8 cellular contexts compared by ENCODE assay signal in genomic region chr19:41785653-41786052, GRCh38. TPM values are rescaled to one million over a fixed set of nuclear protein-coding genes. Genes with fewer than 3 reads are reported as not detected.
A peak's percentile ranks its signal among the peaks of the same experiment; 100 is the strongest.
DNase-seq lines count a peak whose midpoint lies in the region; ATAC-seq and TF ChIP-seq lines count a peak whose summit lies in the region.

No MANE protein-coding gene starts in this region.

- no peak overlapping the region for H3K14ac ChIP-seq in trophoblast cell (ENCODE audit: low read length)

- H4K91ac ChIP-seq in trophoblast cell (ENCODE audit: low read depth, low read length) = no peak overlapping the region

- DNase-seq in EL (peak; percentile 66), RKO (ENCODE audit: low spot score) (peak; percentile 81), foreskin melanocyte (peak; percentile 24), trophoblast cell (peak; percentile 52 to 83), ureter (ENCODE audit: low spot score) (peak; percentile 66)
- peak; percentile 34 to 49 for DNase-seq in activated T-helper 1 cell treated with anti-CD3 and anti-CD28 coated beads, Interleukin-2, amount 50 U/mL, for 16 hours (ENCODE audit: low read depth in 1 of 2, low spot score in 1 of 2)

- H3K9me2 ChIP-seq in Loucy (replicated peaks; ENCODE audit: low read depth, low read length) = no peaks in the 10 kb centered on the region

- H3K9ac ChIP-seq in Loucy (ENCODE audit: low read depth, low read length, poor library complexity, severe bottlenecking) (no peak overlapping the region), trophoblast cell (ENCODE audit: low read length) (no peak overlapping the region)

- no peak overlapping the region for H2BK12ac ChIP-seq in trophoblast cell (ENCODE audit: low read length)

- H3K4me2 ChIP-seq in Loucy (ENCODE audit: low read depth, low read length, poor library complexity, severe bottlenecking) (peak overlapping the region; percentile 59), trophoblast cell (ENCODE audit: low read length) (no peak overlapping the region)

- WGBS in trophoblast cell (ENCODE audit: extremely low coverage, insufficient coverage, insufficient read length) = no CpG with 5 or more reads among the region's 10 CpGs

- H3K9me3 ChIP-seq in Loucy (ENCODE audit: insufficient read depth, low read depth, low read length) (no peaks in the 10 kb centered on the region), trophoblast cell (ENCODE audit: insufficient read depth, low read depth, low read length) (no peaks in the 10 kb centered on the region)

- no peak overlapping the region for H2AK5ac ChIP-seq in trophoblast cell (ENCODE audit: low read length)

- H4K12ac ChIP-seq in trophoblast cell (ENCODE audit: low read depth, low read length) = no peak overlapping the region

- no peak overlapping the region for H2BK120ac ChIP-seq in trophoblast cell (ENCODE audit: insufficient read depth, low read length, poor library complexity)

- H3K4ac ChIP-seq in trophoblast cell (ENCODE audit: low read depth, low read length) = no peak overlapping the region

- no peak for ATAC-seq in GM21390 (IDR thresholded peaks at IDR 0.05; ENCODE audit: unreplicated experiment)

- peaks cover 14% of the 10 kb centered on the region for H3K4me1 ChIP-seq in Loucy (ENCODE audit: insufficient read depth, low read length, poor library complexity, severe bottlenecking)
- H3K4me1 ChIP-seq in trophoblast cell (ENCODE audit: control insufficient read depth in 1 of 2, insufficient read depth in 2 of 2, low read length in 2 of 2) = no peaks in the 10 kb centered on the region

- H3K27me3 ChIP-seq in Loucy (ENCODE audit: insufficient read depth, low read length, poor library complexity, severe bottlenecking) = no peaks in the 10 kb centered on the region
- no peaks in the 10 kb centered on the region for H3K27me3 ChIP-seq in trophoblast cell (ENCODE audit: insufficient read depth, low read length)

- peak; percentile 92 for TF ChIP-seq CTCF in Loucy (conservative IDR thresholded peaks at IDR 0.05; ENCODE audit: low read length)

- no peak overlapping the region for H3K27ac ChIP-seq in trophoblast cell (ENCODE audit: low read depth, low read length)

- H3F3A ChIP-seq in Loucy (ENCODE audit: low read depth) = no peaks in the 10 kb centered on the region

- no peak overlapping the region for H3K23ac ChIP-seq in trophoblast cell (ENCODE audit: low read length)

- no peaks in the 10 kb centered on the region for H3K79me1 ChIP-seq in trophoblast cell (ENCODE audit: low read length)

- H3K4me3 ChIP-seq in Loucy (ENCODE audit: low read length, poor library complexity, severe bottlenecking) (peak overlapping the region; percentile 23), trophoblast cell (ENCODE audit: low read depth, low read length) (no peak overlapping the region)

- H3K79me2 ChIP-seq in Loucy (ENCODE audit: insufficient read depth, low read length) = no peaks in the 10 kb centered on the region
- no peaks in the 10 kb centered on the region for H3K79me2 ChIP-seq in trophoblast cell (ENCODE audit: control insufficient read depth, insufficient read depth, low read length, poor library complexity)

- H2AFZ ChIP-seq in Loucy (ENCODE audit: low read length) (peak overlapping the region; percentile 86), trophoblast cell (ENCODE audit: insufficient read depth, low read length, poor library complexity) (no peak overlapping the region)

- H4K8ac ChIP-seq in trophoblast cell (ENCODE audit: low read depth, low read length) = no peak overlapping the region

- no peaks in the 10 kb centered on the region for H3K36me3 ChIP-seq in Loucy (ENCODE audit: insufficient read depth, low read length)
- no peaks in the 10 kb centered on the region for H3K36me3 ChIP-seq in trophoblast cell (ENCODE audit: control insufficient read depth in 1 of 2, insufficient read depth in 2 of 2, low read length in 2 of 2)

- H3K18ac ChIP-seq in trophoblast cell (ENCODE audit: low read length) = no peak overlapping the region

- H2BK5ac ChIP-seq in trophoblast cell (ENCODE audit: low read depth, low read length, poor library complexity) = no peak overlapping the region

- no peaks in the 10 kb centered on the region for H4K20me1 ChIP-seq in Loucy (ENCODE audit: insufficient read depth, low read length, poor library complexity, severe bottlenecking)

RNA-seq across cellular contexts. Expression of gene CEACAM3, which starts 10.7 kb away (rescaled TPM):
- polyA plus RNA-seq in trophoblast cell (2013) = not detected in 2 replicates
- not detected for total RNA-seq in ureter

RNA-seq across cellular contexts. Expression of gene CEACAM6, which starts 30.3 kb away (rescaled TPM):
- not detected in 2 replicates for polyA plus RNA-seq in trophoblast cell (2013)
- 0.86 TPM for total RNA-seq in ureter

RNA-seq across cellular contexts. Expression of gene LYPD4, which starts 58.8 kb away (rescaled TPM):
- polyA plus RNA-seq in trophoblast cell (2013) = not detected in 2 replicates
- not detected for total RNA-seq in ureter

RNA-seq across cellular contexts. Expression of gene DMRTC2, which starts 59.2 kb away (rescaled TPM):
- not detected in 2 replicates for polyA plus RNA-seq in trophoblast cell (2013)
- total RNA-seq in ureter = not detected

Comparison
In these comparisons a context has a peak if more than half of its experiments do, and no peak if none do; other contexts are left out.
1. DNase-seq: peak in every context shown above with its lines; median percentile 81 in RKO; 68 in trophoblast cell; 66 in EL; 66 in ureter; 42 in activated T-helper 1 cell treated with anti-CD3 and anti-CD28 coated beads, Interleukin-2, amount 50 U/mL, for 16 hours; 24 in foreskin melanocyte.